ENCODE assay signal across 8 cellular contexts in genomic region chr6:17988422-17988944, GRCh38. TPM values are rescaled to one million over a fixed set of nuclear protein-coding genes. Genes with fewer than 3 reads are reported as not detected.
DNase-seq lines count a peak whose midpoint lies in the region; TF ChIP-seq lines count a peak whose summit lies in the region.

No MANE protein-coding gene starts in this region.

- no TSS peak for BruUV-seq in Caco-2 (replicated peaks; lab: Mats Ljungman, UMichigan)

- peak overlapping the region; percentile 86 for H3K4me3 Mint-ChIP-seq in Caco-2 (ENCODE audit: unreplicated experiment)

- TF ChIP-seq POLR2A in Peyer's patch (IDR thresholded peaks at IDR 0.05), result no peak
- TF ChIP-seq POLR2A in esophagus squamous epithelium (IDR thresholded peaks at IDR 0.05), result no peak

- no peaks in the 10 kb centered on the region for H3K9me3 Mint-ChIP-seq in Caco-2 (ENCODE audit: unreplicated experiment)

- intact Hi-C loops in Caco-2 (cut with micrococcal nuclease; ENCODE audit: unreplicated experiment), result loop anchor here (2.0 to 5.0 kb wide), 2 partner anchors 34 to 121 kb away; no protein-coding TSS in a partner anchor
- intact Hi-C loops in esophagus squamous epithelium (cut with DNase I), result loop anchor here (10.0 kb wide), 1 partner anchor 136 kb away; the partner anchor contains the start of gene NHLRC1

- CTCF ChIA-PET in Caco-2 (lab: Charles Lee), result interaction anchor here (1.1 kb wide), 1 partner anchor 171 kb away, joined by 3 read pairs; no protein-coding TSS in a partner anchor

- no peaks in the 10 kb centered on the region for H3K27me3 Mint-ChIP-seq in Caco-2 (ENCODE audit: insufficient read depth, unreplicated experiment)

- no peak for DNase-seq in Caco-2
- no peak for DNase-seq in Peyer's patch
- DNase-seq in esophagus squamous epithelium (lab: John Stamatoyannopoulos, UW), result no peak
- peak; percentile 55 for DNase-seq in osteoblast (ENCODE audit: insufficient read length, low spot score, missing footprints)
- no peak for DNase-seq in RKO (ENCODE audit: low spot score)
- DNase-seq in NCI-H1417 treated with DMSO at 0.1 percent for 48 hours (lab: John Stamatoyannopoulos, UW), result no peak
- DNase-seq in NCI-H128 (lab: John Stamatoyannopoulos, UW; ENCODE audit: unreplicated experiment), result no peak
- no peak for DNase-seq in NCI-H1092 (lab: John Stamatoyannopoulos, UW)

- H3K4me3 ChIP-seq in Caco-2 (ENCODE audit: low read depth, low read length), result peak overlapping the region; percentile 44
- H3K4me3 ChIP-seq in Peyer's patch, result peak overlapping the region; percentile 63 to 98 (median 75)
- peak overlapping the region; percentile 75 to 91 (median 84) for H3K4me3 ChIP-seq in esophagus squamous epithelium
- peak overlapping the region; percentile 81 for H3K4me3 ChIP-seq in osteoblast (ENCODE audit: insufficient read depth, low read length)

- H4K20me1 ChIP-seq in osteoblast (ENCODE audit: insufficient read depth, low read length), result peaks cover 20% of the 10 kb centered on the region

- peaks cover 39% of the 10 kb centered on the region for H3K79me2 ChIP-seq in osteoblast (ENCODE audit: insufficient read depth, low read length)

- H2AFZ ChIP-seq in osteoblast (ENCODE audit: low read length), result peak overlapping the region; percentile 88

- H3K4me1 ChIP-seq in Caco-2 (0 out of 2 replicates have a peak, but pooled peaks cover 5% of the 10 kb centered on the region), Peyer's patch (peaks cover 0 to 20% (median 4%) of the 10 kb centered on the region in 4 donors), esophagus squamous epithelium (peaks cover 22 to 66% (median 28%) of the 10 kb centered on the region in 3 donors), osteoblast (ENCODE audit: insufficient read depth, low read length) (peaks cover 29% of the 10 kb centered on the region)

- H3K9me3 ChIP-seq in Caco-2, result no peaks in the 10 kb centered on the region
- H3K9me3 ChIP-seq in Peyer's patch, result no peaks in the 10 kb centered on the region
- no peaks in the 10 kb centered on the region for H3K9me3 ChIP-seq in esophagus squamous epithelium
- H3K9me3 ChIP-seq in osteoblast (ENCODE audit: low read depth, low read length), result no peaks in the 10 kb centered on the region

- WGBS in esophagus squamous epithelium, 2 donors, result 19% methylated on average over 20 of the region's 20 CpGs

- no peaks in the 10 kb centered on the region for H3K4me1 Mint-ChIP-seq in Caco-2 (ENCODE audit: low read depth, unreplicated experiment)

- H3K36me3 ChIP-seq in Caco-2 (ENCODE audit: control insufficient read depth, insufficient read depth, low read length) (no peaks in the 10 kb centered on the region; the same call in 1 of the 2 replicates), Peyer's patch (no peaks in the 10 kb centered on the region), esophagus squamous epithelium (no peaks in the 10 kb centered on the region), osteoblast (ENCODE audit: insufficient read depth, low read length) (peaks cover 5% of the 10 kb centered on the region)

- H3K27ac ChIP-seq in Peyer's patch (peak overlapping the region; percentile 79 to 99 (median 93)), esophagus squamous epithelium (peak overlapping the region; percentile 94 to 99 (median 96)), osteoblast (ENCODE audit: low read depth, low read length) (peak overlapping the region; percentile 58)

- TF ChIP-seq CTCF in Caco-2 (IDR thresholded peaks at IDR 0.05; ENCODE audit: insufficient read depth in 1 of 2, low read depth in 1 of 2, low read length in 1 of 2, severe bottlenecking in 1 of 2, unreplicated experiment in 1 of 2), result no peak
- TF ChIP-seq CTCF in Peyer's patch (IDR thresholded peaks at IDR 0.05), result no peak
- no peak for TF ChIP-seq CTCF in esophagus squamous epithelium (IDR thresholded peaks at IDR 0.05)
- TF ChIP-seq CTCF in osteoblast (IDR thresholded peaks at IDR 0.05; ENCODE audit: extremely low read depth, low read depth, low read length), result no peak

- no peaks in the 10 kb centered on the region for H3K36me3 Mint-ChIP-seq in Caco-2 (ENCODE audit: insufficient read depth, unreplicated experiment)

- POLR2A ChIA-PET in Caco-2 (lab: Charles Lee), result no interaction called here

- H3K4me2 ChIP-seq in osteoblast (ENCODE audit: insufficient read depth, low read length), result peak overlapping the region; percentile 96

- peak overlapping the region; percentile 74 for H3K27ac Mint-ChIP-seq in Caco-2 (ENCODE audit: unreplicated experiment)

- H3K27me3 ChIP-seq in Caco-2 (replicated peaks; ENCODE audit: control insufficient read depth, insufficient read depth, low read length), result no peaks in the 10 kb centered on the region
- H3K27me3 ChIP-seq in Peyer's patch, result no peaks in the 10 kb centered on the region
- H3K27me3 ChIP-seq in esophagus squamous epithelium, result peaks cover 0 to 8% (median 0%) of the 10 kb centered on the region in 4 donors
- H3K27me3 ChIP-seq in osteoblast (ENCODE audit: insufficient read depth, low read length), result no peaks in the 10 kb centered on the region

RNA-seq across cellular contexts. Expression of gene KIF13A, which starts 1.0 kb away (rescaled TPM):
- total RNA-seq in Caco-2 (2022) (13.8 and 14.0 TPM in 2 replicates), Peyer's patch (10 to 100 TPM; 39.6 to 51.6 (median 43.2) TPM), esophagus squamous epithelium (10 to 100 TPM; 18.7 to 34.5 (median 25.0) TPM), osteoblast (61.5 and 90.5 TPM in 2 replicates)
